ENCODE assay signal across 8 cellular contexts in genomic region chr10:11440250-11441150, GRCh38.
DNase-seq lines count a peak whose midpoint lies in the region; ATAC-seq lines count a peak whose summit lies in the region.

No MANE protein-coding gene starts in this region.

- no peak for DNase-seq in activated CD4-positive, CD25-positive, alpha-beta regulatory T cell (lab: John Stamatoyannopoulos, UW)
- peak; percentile 65 for DNase-seq in activated T-cell treated with anti-CD3 and anti-CD28 coated beads, Interleukin-2, amount 50 U/mL, for 48 hours
- DNase-seq in stimulated activated CD4-positive, alpha-beta T cell treated with anti-CD3 and anti-CD28 coated beads, TNF-alpha, amount 100 ng/mL, for 48 hours (ENCODE audit: low read depth in 3 of 3): peak in 2 of 3 donors; percentile 33 to 53
- DNase-seq in NCI-H82 treated with DMSO at 0.1 percent for 48 hours (lab: John Stamatoyannopoulos, UW; ENCODE audit: unreplicated experiment) (no peak), DMS79 (lab: John Stamatoyannopoulos, UW) (no peak), NCI-H1694 treated with DMSO at 0.1 percent for 48 hours (lab: John Stamatoyannopoulos, UW) (no peak)

- ATAC-seq in activated CD4-positive, CD25-positive, alpha-beta regulatory T cell treated with anti-CD3 and anti-CD28 coated beads, Interleukin-2, amount 50 U/mL, for 24 hours: peak; percentile 82 to 83
- ATAC-seq in HG02884 (IDR thresholded peaks at IDR 0.05; ENCODE audit: unreplicated experiment): peak; percentile 58

Comparison
In these comparisons a context has a peak if more than half of its experiments do, and no peak if none do; other contexts are left out.
1. DNase-seq: peak in activated T-cell treated with anti-CD3 and anti-CD28 coated beads, Interleukin-2, amount 50 U/mL, for 48 hours (2 of 2) and stimulated activated CD4-positive, alpha-beta T cell treated with anti-CD3 and anti-CD28 coated beads, TNF-alpha, amount 100 ng/mL, for 48 hours (2 of 3); none in activated CD4-positive, CD25-positive, alpha-beta regulatory T cell (0 of 4), NCI-H82 treated with DMSO at 0.1 percent for 48 hours (single experiment), DMS79 (single experiment) and NCI-H1694 treated with DMSO at 0.1 percent for 48 hours (single experiment).